25 cellular contexts compared by ENCODE assay signal in genomic region chr7:143397710-143398530, GRCh38. TPM values are rescaled to one million over a fixed set of nuclear protein-coding genes. Genes with fewer than 3 reads are reported as not detected.
"Had no signal": no experiment of that assay in that cellular context is flagged by ENCODE, and none has a peak within 500 bp of the region (broad histone marks: within the 10 kb centered on the region; RNA-seq: fewer than 3 reads in every experiment).

No MANE protein-coding gene starts in this region.

- H3K4me3 ChIP-seq: adrenal gland, breast epithelium, esophagus muscularis mucosa, gastroesophageal sphincter, neural progenitor cell, ovary, smooth muscle cell, thoracic aorta, upper lobe of left lung had no signal

- H3K9me3 Mint-ChIP-seq: activated CD4-positive, alpha-beta memory T cell treated with anti-CD3 and anti-CD28 coated beads, Interleukin-2, amount 10 ng/mL, durations not matched to agents 7 days and 5 days; memory B cell; stimulated activated naive B cell treated with anti-CD40 and anti-IgM and Interleukin-4, amounts not matched to agents 10 μg/mL and 1 μg/mL and 100 μg/mL, for 72 hours had no signal

- H3K36me3 ChIP-seq: adrenal gland, breast epithelium, gastroesophageal sphincter, neural progenitor cell, ovary, thoracic aorta had no signal

- H3K27me3 ChIP-seq: adrenal gland, breast epithelium, esophagus muscularis mucosa, gastroesophageal sphincter, neural progenitor cell, ovary, upper lobe of left lung had no signal

- DNase-seq: activated CD4-positive, alpha-beta memory T cell treated with anti-CD3 and anti-CD28 coated beads, Interleukin-2, amount 10 ng/mL, durations not matched to agents 7 days and 5 days; activated CD4-positive, alpha-beta T cell treated with anti-CD3 and anti-CD28 coated beads for 48 hours; activated CD4-positive, CD25-positive, alpha-beta regulatory T cell; activated gamma-delta T cell treated with Interleukin-2 at 50 U/mL for 16 hours; activated T-cell treated with anti-CD3 and anti-CD28 coated beads, Interleukin-2, amount 50 U/mL, for 48 hours; cerebellar nuclear complex; cortex of kidney; left ventricle myocardium superior; ovary; stimulated activated CD4-positive, alpha-beta T cell treated with anti-CD3 and anti-CD28 coated beads, Interleukin-4, amount 100 ng/mL, for 24 hours; stimulated activated naive B cell treated with anti-CD40 and anti-IgM and Interleukin-4, amounts not matched to agents 10 μg/mL and 1 μg/mL and 100 μg/mL, for 72 hours; T-helper 1 cell; T-helper 9 cell had no signal

- H3K9me3 ChIP-seq: adrenal gland, breast epithelium, esophagus muscularis mucosa, gastroesophageal sphincter, ovary, thoracic aorta, upper lobe of left lung had no signal

- H3K4me1 ChIP-seq: neural progenitor cell had no signal

- H3K27me3 Mint-ChIP-seq: activated CD4-positive, alpha-beta memory T cell treated with anti-CD3 and anti-CD28 coated beads, Interleukin-2, amount 10 ng/mL, durations not matched to agents 7 days and 5 days; memory B cell had no signal

- H3K4me3 Mint-ChIP-seq: activated CD4-positive, alpha-beta memory T cell treated with anti-CD3 and anti-CD28 coated beads, Interleukin-2, amount 10 ng/mL, durations not matched to agents 7 days and 5 days; memory B cell; neural progenitor cell; stimulated activated naive B cell treated with anti-CD40 and anti-IgM and Interleukin-4, amounts not matched to agents 10 μg/mL and 1 μg/mL and 100 μg/mL, for 72 hours had no signal

- ATAC-seq: gastroesophageal sphincter; left ventricle myocardium superior; sciatic nerve; SK-N-SH treated with all-trans-retinoic acid at 6 μM for 48 hours; stimulated activated naive B cell treated with anti-CD40 and anti-IgM and Interleukin-4, amounts not matched to agents 10 μg/mL and 1 μg/mL and 100 μg/mL, for 72 hours had no signal

- H3K27ac Mint-ChIP-seq: activated CD4-positive, alpha-beta memory T cell treated with anti-CD3 and anti-CD28 coated beads, Interleukin-2, amount 10 ng/mL, durations not matched to agents 7 days and 5 days; memory B cell; neural progenitor cell; stimulated activated naive B cell treated with anti-CD40 and anti-IgM and Interleukin-4, amounts not matched to agents 10 μg/mL and 1 μg/mL and 100 μg/mL, for 72 hours had no signal

- H3K27ac ChIP-seq: adrenal gland, breast epithelium, esophagus muscularis mucosa, gastroesophageal sphincter, neural progenitor cell, ovary, thoracic aorta had no signal

RNA-seq across cellular contexts. Expression of gene EPHA1, which starts 10.7 kb away (rescaled TPM):
- total RNA-seq: left ventricle myocardium superior had no signal

RNA-seq across cellular contexts. Expression of gene TAS2R60, which starts 45.3 kb away (rescaled TPM):
- total RNA-seq: activated CD4-positive, alpha-beta memory T cell treated with anti-CD3 and anti-CD28 coated beads, Interleukin-2, amount 10 ng/mL, durations not matched to agents 7 days and 5 days; astrocyte; left ventricle myocardium superior; smooth muscle cell had no signal
- polyA plus RNA-seq: adrenal gland, ovary, smooth muscle cell had no signal
